8 cellular contexts compared by ENCODE assay signal in genomic region chr2:42046819-42047487, GRCh38. TPM values are rescaled to one million over a fixed set of nuclear protein-coding genes. Genes with fewer than 3 reads are reported as not detected.
DNase-seq lines count a peak whose midpoint lies in the region; ATAC-seq and TF ChIP-seq lines count a peak whose summit lies in the region.

No MANE protein-coding gene starts in this region.

- CTCF ChIA-PET in Calu3 (lab: Charles Lee), result interaction anchor here (1.4 kb wide), 1 partner anchor 11 kb away, joined by 4 read pairs; no protein-coding TSS in a partner anchor

- peak overlapping the region; percentile 89 for H3K9ac ChIP-seq in adipocyte (ENCODE audit: low read length)

- DNase-seq in Calu3 (no peak), HuH-7 (ENCODE audit: low spot score) (peak; percentile 59), adipocyte (ENCODE audit: low read depth) (no peak), immature natural killer cell (peak in 1 of 3 donors; percentile 16), stomach (no peak), NCI-H226 (no peak), SW 1271 (lab: John Stamatoyannopoulos, UW) (no peak)

- no peak for TF ChIP-seq POLR2A in stomach (IDR thresholded peaks at IDR 0.05)

- no peak for ATAC-seq in HG03135 (IDR thresholded peaks at IDR 0.05; ENCODE audit: unreplicated experiment)

- H3K4me3 ChIP-seq in adipocyte (ENCODE audit: low read length), result peak overlapping the region; percentile 83
- H3K4me3 ChIP-seq in stomach, result peak overlapping the region; percentile 55 to 71 (median 62)

- H3K9me3 Mint-ChIP-seq in Calu3 (ENCODE audit: low read depth, unreplicated experiment) (no peaks in the 10 kb centered on the region), immature natural killer cell (no peaks in the 10 kb centered on the region)

- H3K4me1 ChIP-seq in adipocyte (ENCODE audit: control insufficient read depth, insufficient read depth, low read length) (peaks cover 29% of the 10 kb centered on the region), stomach (peaks cover 28 to 58% (median 42%) of the 10 kb centered on the region in 4 donors)

- WGBS in stomach, 5 donors, result 7 to 11% (median 8%) methylated on average over 14 to 39 of the region's 39 CpGs

- H3K4me3 Mint-ChIP-seq in Calu3 (ENCODE audit: low read depth, unreplicated experiment) (peak overlapping the region; percentile 71), immature natural killer cell (peak overlapping the region; percentile 78 to 83 (median 80))

- H3K36me3 ChIP-seq in adipocyte (ENCODE audit: control insufficient read depth, insufficient read depth, low read length, severe bottlenecking), result peaks cover 2% of the 10 kb centered on the region
- no peaks in the 10 kb centered on the region for H3K36me3 ChIP-seq in stomach

- H3K27ac Mint-ChIP-seq in Calu3 (ENCODE audit: unreplicated experiment), result no peak overlapping the region
- H3K27ac Mint-ChIP-seq in immature natural killer cell, result no peak overlapping the region

- no peak for TF ChIP-seq EP300 in stomach (IDR thresholded peaks at IDR 0.05)

- peaks cover 15% of the 10 kb centered on the region for H3K4me1 Mint-ChIP-seq in Calu3 (ENCODE audit: low read depth, unreplicated experiment)
- H3K4me1 Mint-ChIP-seq in immature natural killer cell, result peaks cover 5 to 14% of the 10 kb centered on the region in 2 donors

- TF ChIP-seq CTCF in Calu3 (IDR thresholded peaks at IDR 0.05; ENCODE audit: unreplicated experiment) (no peak), stomach (IDR thresholded peaks at IDR 0.05) (no peak)

- intact Hi-C loops in Calu3 (cut with micrococcal nuclease; ENCODE audit: unreplicated experiment), result no loop called here
- intact Hi-C loops in stomach (cut with DNase I; ENCODE audit: low total_unique reads), result no loop called here

- H3K27ac ChIP-seq in stomach, result peak overlapping the region; percentile 47 to 90 (median 82)

- H3K36me3 Mint-ChIP-seq in Calu3 (ENCODE audit: insufficient read depth, unreplicated experiment), result peaks cover 16% of the 10 kb centered on the region
- H3K36me3 Mint-ChIP-seq in immature natural killer cell, result no peaks in the 10 kb centered on the region

- H3K27me3 Mint-ChIP-seq in Calu3 (ENCODE audit: unreplicated experiment) (peaks cover 49% of the 10 kb centered on the region), immature natural killer cell (ENCODE audit: low read depth in 3 of 3) (peaks cover 9 to 18% (median 12%) of the 10 kb centered on the region in 3 donors)

- peaks cover 5% of the 10 kb centered on the region for H3K27me3 ChIP-seq in adipocyte (replicated peaks; ENCODE audit: control insufficient read depth, insufficient read depth, low read length)
- H3K27me3 ChIP-seq in stomach, result peaks cover 0 to 43% (median 12%) of the 10 kb centered on the region in 3 donors

- H3K9me3 ChIP-seq in adipocyte (ENCODE audit: control insufficient read depth, low read length) (no peaks in the 10 kb centered on the region), stomach (no peaks in the 10 kb centered on the region)

- BruUV-seq in Calu3 (replicated peaks; lab: Mats Ljungman, UMichigan), result no TSS peak

RNA-seq across cellular contexts. Expression of gene PKDCC, which starts 0.9 kb away (rescaled TPM):
- 11.3 and 12.5 TPM in 2 replicates for total RNA-seq in Calu3 (2022)
- not detected for polyA plus RNA-seq in immature natural killer cell
- 100 to 1,000 TPM in 1 of 5 donors, 10 to 100 TPM in 4; 25.1 to 176 (median 66.8) TPM for total RNA-seq in stomach
- 10 to 100 TPM; 15.4 to 36.4 (median 31.7) TPM for polyA plus RNA-seq in stomach
